Comparison of ENCODE assay signal across 1 cellular context in genomic region chr5:73438897-73439470, GRCh38.
TF ChIP-seq lines count a peak whose summit lies in the region.

No MANE protein-coding gene starts in this region.

TF ChIP-seq in SK-N-SH, 30 proteins besides CTCF, POLR2A, EP300 and RAD21 (continued from another document):
- TF ChIP-seq, protein P1, sequence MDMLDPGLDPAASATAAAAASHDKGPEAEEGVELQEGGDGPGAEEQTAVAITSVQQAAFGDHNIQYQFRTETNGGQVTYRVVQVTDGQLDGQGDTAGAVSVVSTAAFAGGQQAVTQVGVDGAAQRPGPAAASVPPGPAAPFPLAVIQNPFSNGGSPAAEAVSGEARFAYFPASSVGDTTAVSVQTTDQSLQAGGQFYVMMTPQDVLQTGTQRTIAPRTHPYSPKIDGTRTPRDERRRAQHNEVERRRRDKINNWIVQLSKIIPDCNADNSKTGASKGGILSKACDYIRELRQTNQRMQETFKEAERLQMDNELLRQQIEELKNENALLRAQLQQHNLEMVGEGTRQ (IDR thresholded peaks at IDR 0.05; ENCODE audit: borderline replicate concordance, low read depth, low read length): no peak
- TF ChIP-seq FOXJ3 (CRISPR knock-in tag; IDR thresholded peaks at IDR 0.05) (no peak), RXRA (IDR thresholded peaks at IDR 0.05; ENCODE audit: borderline replicate concordance, low read depth) (no peak)
